ENCODE assay signal across 18 cellular contexts in genomic region chr16:85353013-85353412, GRCh38.
A peak's percentile ranks its signal among the peaks of the same experiment; 100 is the strongest.
DNase-seq lines count a peak whose midpoint lies in the region; ATAC-seq and TF ChIP-seq lines count a peak whose summit lies in the region.
"Had no signal": no experiment of that assay in that cellular context is flagged by ENCODE, and none has a peak within 500 bp of the region (broad histone marks: within the 10 kb centered on the region; RNA-seq: fewer than 3 reads in every experiment).

No MANE protein-coding gene starts in this region.

- intact Hi-C loops in Caco-2 (cut with micrococcal nuclease; ENCODE audit: unreplicated experiment) (no loop called here), sigmoid colon (cut with DNase I) (no loop called here), right lobe of liver (cut with DNase I) (no loop called here)

- CTCF ChIA-PET in Caco-2 (lab: Charles Lee) = interaction anchor here (0.8 kb wide), 1 partner anchor 19 kb away, joined by 3 read pairs; no protein-coding TSS in a partner anchor

- 93% methylated on average over 10 of the region's 10 CpGs for WGBS in hepatocyte (ENCODE audit: low lambda C conversion rate, missing lambda C conversion rate)
- 96% methylated on average over 10 of the region's 10 CpGs for WGBS in sigmoid colon, 2 donors
- WGBS in right lobe of liver (ENCODE audit: insufficient coverage, low coverage, low lambda C conversion rate, missing lambda C conversion rate) = 94% methylated on average over 6 of the region's 10 CpGs

- H3K27ac ChIP-seq in RWPE2 (ENCODE audit: poor library complexity, severe bottlenecking) = peak overlapping the region; percentile 85
- H3K27ac ChIP-seq in hepatocyte = peak overlapping the region; percentile 98
- peak overlapping the region in 3 of 4 donors; percentile 71 to 76 (median 75) for H3K27ac ChIP-seq in sigmoid colon
- no peak overlapping the region for H3K27ac ChIP-seq in MM.1S (ENCODE audit: low read length)
- no peak overlapping the region for H3K27ac ChIP-seq in right lobe of liver
- H3K27ac ChIP-seq: 22Rv1, BLaER1 had no signal

- no peaks in the 10 kb centered on the region for H3K27me3 Mint-ChIP-seq in Caco-2 (ENCODE audit: insufficient read depth, unreplicated experiment)

- TF ChIP-seq EP300 in sigmoid colon (IDR thresholded peaks at IDR 0.05) = no peak

- no peak for DNase-seq in Caco-2
- no peak for DNase-seq in RWPE2 (ENCODE audit: low spot score)
- no peak for DNase-seq in hepatocyte (ENCODE audit: low spot score)
- DNase-seq in sigmoid colon = no peak
- DNase-seq in NCI-H1048 (lab: John Stamatoyannopoulos, UW) = no peak
- DNase-seq in MM.1S = no peak
- DNase-seq in right lobe of liver = no peak
- DNase-seq: CD8-positive, alpha-beta T cell; DMS79; H9; NCI-H1105; NCI-H187 treated with DMSO at 0.1 percent for 48 hours; NCI-H2171; NCI-H446 treated with DMSO at 0.1 percent for 48 hours; NK-92 treated with Interleukin-12 subunit alpha and Interleukin-12 subunit beta, amount 100 ng/mL, for 24 hours had no signal

- no peaks in the 10 kb centered on the region for H3K9me2 ChIP-seq in hepatocyte (replicated peaks; ENCODE audit: insufficient read depth)
- H3K9me2 ChIP-seq in MM.1S (replicated peaks; ENCODE audit: insufficient read depth, low read length) = no peaks in the 10 kb centered on the region

- H3F3A ChIP-seq in MM.1S (ENCODE audit: insufficient read depth, low read length) = no peaks in the 10 kb centered on the region

- H3K27ac Mint-ChIP-seq in Caco-2 (ENCODE audit: unreplicated experiment) = peak overlapping the region; percentile 88
- H3K27ac Mint-ChIP-seq: CD8-positive, alpha-beta T cell had no signal

- H3K4me3 Mint-ChIP-seq in Caco-2 (ENCODE audit: unreplicated experiment) = peak overlapping the region; percentile 55
- H3K4me3 Mint-ChIP-seq: CD8-positive, alpha-beta T cell; H9 had no signal

- peaks cover 14% of the 10 kb centered on the region for H3K4me1 Mint-ChIP-seq in Caco-2 (ENCODE audit: low read depth, unreplicated experiment)

- H3K36me3 ChIP-seq in Caco-2 (ENCODE audit: control insufficient read depth, insufficient read depth, low read length) (no peaks in the 10 kb centered on the region), RWPE2 (ENCODE audit: low read depth) (no peaks in the 10 kb centered on the region), hepatocyte (replicated peaks; ENCODE audit: insufficient read depth, low read depth) (no peaks in the 10 kb centered on the region), sigmoid colon (no peaks in the 10 kb centered on the region), MM.1S (replicated peaks; ENCODE audit: insufficient read depth, low read length) (no peaks in the 10 kb centered on the region), right lobe of liver (no peaks in the 10 kb centered on the region)
- H3K36me3 ChIP-seq: BLaER1 had no signal

- peaks cover 12% of the 10 kb centered on the region for H3K79me2 ChIP-seq in hepatocyte
- no peaks in the 10 kb centered on the region for H3K79me2 ChIP-seq in MM.1S (ENCODE audit: low read length)

- no peak for ATAC-seq in RWPE2 (ENCODE audit: low read depth)
- no peak for ATAC-seq in GM21529 (IDR thresholded peaks at IDR 0.05; ENCODE audit: unreplicated experiment)
- ATAC-seq in right lobe of liver = no peak
- ATAC-seq: CD8-positive, alpha-beta T cell had no signal

- H3K9me3 Mint-ChIP-seq in Caco-2 (ENCODE audit: unreplicated experiment) = no peaks in the 10 kb centered on the region

- POLR2A ChIA-PET in Caco-2 (lab: Charles Lee) = no interaction called here

- peaks cover 7% of the 10 kb centered on the region for H3K36me3 Mint-ChIP-seq in Caco-2 (ENCODE audit: insufficient read depth, unreplicated experiment)
- H3K36me3 Mint-ChIP-seq: CD8-positive, alpha-beta T cell had no signal

- peak overlapping the region; percentile 51 for H3K4me2 ChIP-seq in hepatocyte
- no peak overlapping the region for H3K4me2 ChIP-seq in MM.1S (ENCODE audit: low read depth, low read length)

- TF ChIP-seq CTCF in Caco-2 (IDR thresholded peaks at IDR 0.05; ENCODE audit: insufficient read depth in 1 of 2, low read depth in 1 of 2, low read length in 1 of 2, severe bottlenecking in 1 of 2, unreplicated experiment in 1 of 2) (no peak), RWPE2 (IDR thresholded peaks at IDR 0.05; ENCODE audit: poor library complexity, severe bottlenecking) (no peak), hepatocyte (IDR thresholded peaks at IDR 0.05; ENCODE audit: poor library complexity) (no peak), sigmoid colon (IDR thresholded peaks at IDR 0.05) (no peak), MM.1S (IDR thresholded peaks at IDR 0.05; ENCODE audit: low read length) (no peak), right lobe of liver (IDR thresholded peaks at IDR 0.05) (no peak)

- no peak for TF ChIP-seq POLR2A in sigmoid colon (IDR thresholded peaks at IDR 0.05)
- no peak for TF ChIP-seq POLR2A in right lobe of liver (IDR thresholded peaks at IDR 0.05)

- no peaks in the 10 kb centered on the region for H4K20me1 ChIP-seq in hepatocyte (ENCODE audit: insufficient read depth, poor library complexity, severe bottlenecking)
- H4K20me1 ChIP-seq in MM.1S (ENCODE audit: insufficient read depth, low read length) = no peaks in the 10 kb centered on the region
- H4K20me1 ChIP-seq: BLaER1 had no signal

- H3K4me1 ChIP-seq in Caco-2 (peaks cover 36% of the 10 kb centered on the region), RWPE2 (ENCODE audit: insufficient read depth, poor library complexity, severe bottlenecking) (peaks cover 41% of the 10 kb centered on the region), hepatocyte (ENCODE audit: insufficient read depth) (peaks cover 73% of the 10 kb centered on the region), sigmoid colon (peaks cover 0 to 70% (median 62%) of the 10 kb centered on the region in 4 donors), MM.1S (ENCODE audit: low read length) (no peaks in the 10 kb centered on the region), right lobe of liver (peaks cover 0 to 22% (median 10%) of the 10 kb centered on the region in 4 donors)

- H2AFZ ChIP-seq in hepatocyte (no peak overlapping the region), MM.1S (ENCODE audit: low read length) (no peak overlapping the region)

- TSS peak; percentile 94 for BruUV-seq in Caco-2 (replicated peaks; lab: Mats Ljungman, UMichigan)

- H3K4me3 ChIP-seq in Caco-2 (ENCODE audit: low read depth, low read length) (no peak overlapping the region), RWPE2 (ENCODE audit: severe bottlenecking) (no peak overlapping the region), hepatocyte (no peak overlapping the region), sigmoid colon (no peak overlapping the region), MM.1S (ENCODE audit: low read length) (no peak overlapping the region), right lobe of liver (no peak overlapping the region)
- H3K4me3 ChIP-seq: BLaER1 had no signal

- H3K9me3 ChIP-seq in Caco-2 (no peaks in the 10 kb centered on the region), RWPE2 (ENCODE audit: severe bottlenecking) (no peaks in the 10 kb centered on the region), hepatocyte (ENCODE audit: low read depth) (no peaks in the 10 kb centered on the region), sigmoid colon (no peaks in the 10 kb centered on the region), MM.1S (replicated peaks; ENCODE audit: insufficient read depth, low read length) (no peaks in the 10 kb centered on the region), right lobe of liver (no peaks in the 10 kb centered on the region)

- H3K9ac ChIP-seq in MM.1S (ENCODE audit: low read length) = no peak overlapping the region
- H3K9ac ChIP-seq: BLaER1 had no signal

- H3K27me3 ChIP-seq in Caco-2 (replicated peaks; ENCODE audit: control insufficient read depth, insufficient read depth, low read length) (no peaks in the 10 kb centered on the region), RWPE2 (ENCODE audit: insufficient read depth, poor library complexity, severe bottlenecking) (no peaks in the 10 kb centered on the region), hepatocyte (no peaks in the 10 kb centered on the region), sigmoid colon (no peaks in the 10 kb centered on the region), MM.1S (replicated peaks; ENCODE audit: insufficient read depth, low read length) (peaks cover 69% of the 10 kb centered on the region), right lobe of liver (no peaks in the 10 kb centered on the region)
- H3K27me3 ChIP-seq: BLaER1 had no signal

Comparison
In these comparisons a context has a peak if more than half of its experiments do, and no peak if none do; other contexts are left out.
1. H3K27ac ChIP-seq: peak in RWPE2 (single experiment), hepatocyte (single experiment) and sigmoid colon (3 of 4); none in MM.1S (single experiment) and right lobe of liver (0 of 3).